ENCODE assay signal across 10 cellular contexts in the genomic region with DNA sequence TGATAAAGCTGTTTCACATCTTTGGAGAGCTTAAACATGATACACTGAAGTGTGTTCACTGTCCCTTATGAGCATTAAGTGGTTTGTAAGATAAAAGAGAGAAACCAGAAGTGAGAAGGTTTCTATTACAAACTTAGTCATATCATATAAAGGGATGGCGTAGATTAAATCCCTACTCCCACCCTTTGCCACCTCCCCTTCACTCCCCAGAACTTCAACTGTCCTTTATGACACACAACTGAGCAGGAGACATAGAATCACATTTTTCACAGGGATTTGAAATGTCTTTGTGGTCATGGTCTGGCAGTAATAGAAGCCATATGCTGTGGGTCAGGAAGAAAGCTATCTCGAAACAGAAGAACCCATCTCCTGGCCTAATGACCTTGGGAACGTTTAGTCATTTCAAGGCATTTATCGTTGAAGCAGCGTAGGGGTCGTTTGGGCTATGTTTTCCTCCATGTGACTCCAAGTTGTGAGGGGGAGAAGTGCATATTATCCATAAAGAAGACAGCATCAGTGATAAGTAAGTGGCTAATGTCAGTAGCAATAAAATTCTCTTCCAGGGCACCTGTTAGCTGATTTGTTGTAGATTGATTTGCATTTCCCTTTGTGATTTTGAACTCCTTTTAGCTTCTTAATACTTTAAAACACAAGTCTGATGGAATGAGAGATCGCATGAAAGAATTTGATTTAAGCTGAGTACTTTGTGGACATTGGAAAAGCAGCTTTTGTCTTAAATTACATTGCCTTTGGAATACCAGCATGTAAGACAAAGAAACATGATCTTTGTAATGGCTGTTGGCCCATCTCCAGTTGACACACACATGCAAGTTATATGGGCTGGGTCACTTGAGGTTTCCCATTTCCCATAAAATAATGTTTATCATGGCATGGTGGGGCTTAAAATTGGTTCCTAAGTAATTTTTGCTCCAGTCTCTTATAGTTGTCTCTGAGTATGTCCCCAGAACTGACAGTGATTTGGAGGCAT.
DNase-seq lines count a peak whose midpoint lies in the region; ATAC-seq and TF ChIP-seq lines count a peak whose summit lies in the region.
"Had no signal": no experiment of that assay in that cellular context is flagged by ENCODE, and none has a peak within 500 bp of the region (broad histone marks: within the 10 kb centered on the region; RNA-seq: fewer than 3 reads in every experiment).

No MANE protein-coding gene starts in this region.

- H3K4me3 ChIP-seq in SK-N-SH (ENCODE audit: low read depth in 2 of 2, low read length in 1 of 2) = no peak overlapping the region
- H3K4me3 ChIP-seq: breast epithelium had no signal

- H2AFZ ChIP-seq in SK-N-SH (ENCODE audit: low read depth) = peak overlapping the region; percentile 54; the same call in 1 of the 2 replicates

- TF ChIP-seq CTCF in 22Rv1 (IDR thresholded peaks at IDR 0.05) = no peak
- no peak for TF ChIP-seq CTCF in SK-N-SH (IDR thresholded peaks at IDR 0.05)

- H3K4me2 ChIP-seq in SK-N-SH = peak overlapping the region; percentile 39; the same call in 1 of the 2 replicates

- no peaks in the 10 kb centered on the region for H3F3A ChIP-seq in SK-N-SH (replicated peaks; ENCODE audit: insufficient read depth)

- DNase-seq in SK-N-SH (peak; percentile 31), dermis blood vessel endothelial cell (no peak), NAMALWA (ENCODE audit: low spot score) (no peak)
- DNase-seq in stimulated activated naive CD8-positive, alpha-beta T cell treated with anti-CD3 and anti-CD28 coated beads, Interleukin-15, Interleukin-2, amounts not matched to agents 100 U/mL and 50 U/mL, for 24 hours = no peak
- DNase-seq in stimulated activated CD4-positive, alpha-beta T cell treated with anti-CD3 and anti-CD28 coated beads, Interleukin-4, amount 100 ng/mL, for 24 hours = no peak
- DNase-seq: NCI-H226 had no signal

- POLR2A ChIA-PET in SK-N-SH (lab: Yijun Ruan, JAX) = interaction anchor here (0.6 kb wide), 1 partner anchor 142 kb away, joined by 3 read pairs; no protein-coding TSS in a partner anchor

- no peaks in the 10 kb centered on the region for H3K79me2 ChIP-seq in SK-N-SH (ENCODE audit: insufficient read depth)

- no peaks in the 10 kb centered on the region for H4K20me1 ChIP-seq in SK-N-SH (ENCODE audit: insufficient read depth)

- CTCF ChIA-PET in SK-N-SH (lab: Yijun Ruan, JAX) = interaction anchor here (1.6 kb wide), 1 partner anchor 501 kb away, joined by 4 read pairs; a partner anchor contains a TSS

- peak; percentile 83 for ATAC-seq in GM19455 (IDR thresholded peaks at IDR 0.05; ENCODE audit: unreplicated experiment)
- ATAC-seq in HG03108 (IDR thresholded peaks at IDR 0.05; ENCODE audit: unreplicated experiment) = peak; percentile 86
- ATAC-seq in stimulated activated naive CD8-positive, alpha-beta T cell treated with anti-CD3 and anti-CD28 coated beads, Interleukin-15, Interleukin-2, amounts not matched to agents 100 U/mL and 50 U/mL, for 24 hours = no peak

- peaks cover 0 to 10% of the 10 kb centered on the region in 2 experiments; a peak in 2 of 4 replicates for H3K4me1 ChIP-seq in SK-N-SH (ENCODE audit: control insufficient read depth in 1 of 2, insufficient read depth in 2 of 2, low read depth in 1 of 2, low read length in 1 of 2)
- H3K4me1 ChIP-seq: breast epithelium had no signal

- WGBS in SK-N-SH (ENCODE audit: low lambda C conversion rate) = 20% methylated on average over 7 of the region's 7 CpGs

- no peak overlapping the region for H3K9ac ChIP-seq in SK-N-SH

- no peaks in the 10 kb centered on the region for H3K9me2 ChIP-seq in SK-N-SH

- TF ChIP-seq EP300 in SK-N-SH (IDR thresholded peaks at IDR 0.05; ENCODE audit: borderline replicate concordance in 1 of 2, low read depth in 1 of 2, low read length in 1 of 2) = peak; percentile 43 to 68; a peak in 3 of 4 replicates

- H3K27me3 ChIP-seq in SK-N-SH (ENCODE audit: insufficient read depth) = no peaks in the 10 kb centered on the region
- H3K27me3 ChIP-seq: breast epithelium had no signal

- TF ChIP-seq RAD21 in SK-N-SH (IDR thresholded peaks at IDR 0.05; ENCODE audit: low read length) = no peak; the same call in 1 of the 2 replicates

- H3K27ac ChIP-seq in 22Rv1 (peak overlapping the region; percentile 34; the same call in 1 of the 2 replicates), SK-N-SH (ENCODE audit: low read depth in 2 of 2, low read length in 1 of 2) (peak overlapping the region; percentile 78 to 80)
- H3K27ac ChIP-seq: breast epithelium had no signal

- no peaks in the 10 kb centered on the region for H3K36me3 ChIP-seq in SK-N-SH (replicated peaks in 1 of 2; ENCODE audit: control insufficient read depth in 1 of 2, insufficient read depth in 2 of 2, low read length in 1 of 2)
- H3K36me3 ChIP-seq: breast epithelium had no signal

- no peaks in the 10 kb centered on the region for H3K9me3 ChIP-seq in SK-N-SH
- H3K9me3 ChIP-seq: breast epithelium had no signal

TF ChIP-seq in SK-N-SH, 30 proteins besides CTCF, POLR2A, EP300 and RAD21:
- TF ChIP-seq MXI1 (IDR thresholded peaks at IDR 0.05; ENCODE audit: low read depth, low read length) (0 out of 2 replicates have a peak, but pooled peaks have one; percentile 37), JUND (IDR thresholded peaks at IDR 0.05) (peak; percentile 3; the same call in 1 of the 2 replicates), EZH2phosphoT487 (IDR thresholded peaks at IDR 0.05; ENCODE audit: borderline replicate concordance, low read depth) (no peak), RCOR1 (IDR thresholded peaks at IDR 0.05; ENCODE audit: low read length) (no peak), GATA2 (CRISPR knock-in tag; IDR thresholded peaks at IDR 0.05) (no peak), TEAD4 (IDR thresholded peaks at IDR 0.05; ENCODE audit: borderline replicate concordance, insufficient read depth) (peak; percentile 59; the same call in 1 of the 2 replicates), CHD2 (IDR thresholded peaks at IDR 0.05; ENCODE audit: low read length, partially characterized antibody) (no peak), POLR2AphosphoS5 (IDR thresholded peaks at IDR 0.05; ENCODE audit: low read depth, low read length) (peak; percentile 27; the same call in 1 of the 2 replicates), YY1 (IDR thresholded peaks at IDR 0.05; ENCODE audit: low read depth) (no peak), TAF1 (IDR thresholded peaks at IDR 0.05; ENCODE audit: borderline replicate concordance, low read depth, low read length) (no peak), NFIC (IDR thresholded peaks at IDR 0.05; ENCODE audit: borderline replicate concordance) (peak; percentile 66), RXRA (IDR thresholded peaks at IDR 0.05; ENCODE audit: borderline replicate concordance, low read depth) (peak; percentile 27; the same call in 1 of the 2 replicates), TCF12 (IDR thresholded peaks at IDR 0.05) (peak; percentile 91), GABPA (IDR thresholded peaks at IDR 0.05; ENCODE audit: low read depth) (no peak), FOXJ3 (CRISPR knock-in tag; IDR thresholded peaks at IDR 0.05) (0 out of 2 replicates have a peak, but pooled peaks have one; percentile 15), FOSL2 (IDR thresholded peaks at IDR 0.05; ENCODE audit: borderline replicate concordance, low read depth) (no peak)
- TF ChIP-seq, protein P1, sequence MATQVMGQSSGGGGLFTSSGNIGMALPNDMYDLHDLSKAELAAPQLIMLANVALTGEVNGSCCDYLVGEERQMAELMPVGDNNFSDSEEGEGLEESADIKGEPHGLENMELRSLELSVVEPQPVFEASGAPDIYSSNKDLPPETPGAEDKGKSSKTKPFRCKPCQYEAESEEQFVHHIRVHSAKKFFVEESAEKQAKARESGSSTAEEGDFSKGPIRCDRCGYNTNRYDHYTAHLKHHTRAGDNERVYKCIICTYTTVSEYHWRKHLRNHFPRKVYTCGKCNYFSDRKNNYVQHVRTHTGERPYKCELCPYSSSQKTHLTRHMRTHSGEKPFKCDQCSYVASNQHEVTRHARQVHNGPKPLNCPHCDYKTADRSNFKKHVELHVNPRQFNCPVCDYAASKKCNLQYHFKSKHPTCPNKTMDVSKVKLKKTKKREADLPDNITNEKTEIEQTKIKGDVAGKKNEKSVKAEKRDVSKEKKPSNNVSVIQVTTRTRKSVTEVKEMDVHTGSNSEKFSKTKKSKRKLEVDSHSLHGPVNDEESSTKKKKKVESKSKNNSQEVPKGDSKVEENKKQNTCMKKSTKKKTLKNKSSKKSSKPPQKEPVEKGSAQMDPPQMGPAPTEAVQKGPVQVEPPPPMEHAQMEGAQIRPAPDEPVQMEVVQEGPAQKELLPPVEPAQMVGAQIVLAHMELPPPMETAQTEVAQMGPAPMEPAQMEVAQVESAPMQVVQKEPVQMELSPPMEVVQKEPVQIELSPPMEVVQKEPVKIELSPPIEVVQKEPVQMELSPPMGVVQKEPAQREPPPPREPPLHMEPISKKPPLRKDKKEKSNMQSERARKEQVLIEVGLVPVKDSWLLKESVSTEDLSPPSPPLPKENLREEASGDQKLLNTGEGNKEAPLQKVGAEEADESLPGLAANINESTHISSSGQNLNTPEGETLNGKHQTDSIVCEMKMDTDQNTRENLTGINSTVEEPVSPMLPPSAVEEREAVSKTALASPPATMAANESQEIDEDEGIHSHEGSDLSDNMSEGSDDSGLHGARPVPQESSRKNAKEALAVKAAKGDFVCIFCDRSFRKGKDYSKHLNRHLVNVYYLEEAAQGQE (IDR thresholded peaks at IDR 0.05; ENCODE audit: low read depth, low read length) = no peak
- TF ChIP-seq, protein P2, sequence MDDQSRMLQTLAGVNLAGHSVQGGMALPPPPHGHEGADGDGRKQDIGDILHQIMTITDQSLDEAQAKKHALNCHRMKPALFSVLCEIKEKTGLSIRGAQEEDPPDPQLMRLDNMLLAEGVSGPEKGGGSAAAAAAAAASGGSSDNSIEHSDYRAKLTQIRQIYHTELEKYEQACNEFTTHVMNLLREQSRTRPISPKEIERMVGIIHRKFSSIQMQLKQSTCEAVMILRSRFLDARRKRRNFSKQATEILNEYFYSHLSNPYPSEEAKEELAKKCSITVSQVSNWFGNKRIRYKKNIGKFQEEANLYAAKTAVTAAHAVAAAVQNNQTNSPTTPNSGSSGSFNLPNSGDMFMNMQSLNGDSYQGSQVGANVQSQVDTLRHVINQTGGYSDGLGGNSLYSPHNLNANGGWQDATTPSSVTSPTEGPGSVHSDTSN (IDR thresholded peaks at IDR 0.05) = peak; percentile 33
- TF ChIP-seq, protein P3, sequence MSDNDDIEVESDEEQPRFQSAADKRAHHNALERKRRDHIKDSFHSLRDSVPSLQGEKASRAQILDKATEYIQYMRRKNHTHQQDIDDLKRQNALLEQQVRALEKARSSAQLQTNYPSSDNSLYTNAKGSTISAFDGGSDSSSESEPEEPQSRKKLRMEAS (IDR thresholded peaks at IDR 0.05; ENCODE audit: low read depth) = no peak
